In the genomic region with DNA sequence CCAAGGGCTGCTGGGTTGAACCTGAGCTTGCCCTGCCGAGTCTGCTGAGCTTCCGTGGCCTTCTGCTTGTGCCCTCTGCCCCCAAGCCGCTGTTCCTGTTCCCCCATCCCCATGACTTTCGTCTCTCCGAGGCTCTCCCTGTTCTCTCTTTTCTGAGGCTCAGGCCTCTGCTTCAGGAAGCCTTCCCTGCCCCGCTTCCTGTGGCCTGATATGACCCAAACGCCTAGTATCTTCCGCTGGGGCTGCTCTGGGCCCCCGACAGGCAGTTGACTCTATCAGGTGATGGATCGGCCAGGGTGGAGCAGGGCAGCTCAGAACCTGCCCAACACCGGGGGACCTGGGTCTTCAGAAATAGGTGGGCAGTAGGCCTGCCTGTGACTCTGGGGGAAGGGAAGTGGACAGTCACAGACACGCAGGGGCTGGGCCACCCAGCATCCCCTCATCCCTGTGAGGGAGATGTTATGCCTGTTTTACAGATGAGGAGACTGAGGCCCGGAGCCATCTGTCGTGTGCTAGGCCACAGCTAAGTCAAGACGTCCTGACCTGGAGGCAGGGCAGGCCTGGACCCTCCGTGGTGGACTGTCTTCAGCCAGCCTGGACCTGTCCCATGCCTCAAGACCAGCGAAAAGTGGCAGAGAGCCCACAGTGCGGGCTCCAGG, we compare ENCODE assay signal across 9 cellular contexts. TPM values are rescaled to one million over a fixed set of nuclear protein-coding genes. Genes with fewer than 3 reads are reported as not detected.
DNase-seq lines count a peak whose midpoint lies in the region; ATAC-seq and TF ChIP-seq lines count a peak whose summit lies in the region.
"Had no signal": no experiment of that assay in that cellular context is flagged by ENCODE, and none has a peak within 500 bp of the region (broad histone marks: within the 10 kb centered on the region; RNA-seq: fewer than 3 reads in every experiment).

No MANE protein-coding gene starts in this region.

- DNase-seq in HCT116 (ENCODE audit: low read depth, low spot score) (no peak), UCSD-AML1 (lab: John Stamatoyannopoulos, UW; ENCODE audit: unreplicated experiment) (peak; percentile 72), fibroblast of pulmonary artery (ENCODE audit: low read depth) (peak; percentile 23), HEK293T (ENCODE audit: extremely low spot score) (no peak), T-helper 9 cell (no peak), NCI-H187 (lab: John Stamatoyannopoulos, UW) (no peak)

- H3K9ac ChIP-seq in HCT116 (ENCODE audit: low read length) (peak overlapping the region; percentile 80), skeletal muscle tissue (ENCODE audit: low read depth in 1 of 3, low read length in 3 of 3) (peak overlapping the region; percentile 87 to 91 (median 90))

- H3K9me3 ChIP-seq in HCT116 (ENCODE audit: control insufficient read depth in 1 of 2, insufficient read depth in 1 of 2, low read depth in 1 of 2, low read length in 2 of 2) (no peaks in the 10 kb centered on the region), skeletal muscle tissue (ENCODE audit: control insufficient read depth in 3 of 3, low read length in 3 of 3) (no peaks in the 10 kb centered on the region)

- H4K20me1 ChIP-seq in HCT116 (ENCODE audit: insufficient read depth): no peaks in the 10 kb centered on the region

- H3K36me3 ChIP-seq in HCT116 (ENCODE audit: control insufficient read depth in 1 of 2, insufficient read depth in 2 of 2, low read length in 2 of 2): peaks cover 5 to 21% of the 10 kb centered on the region in 2 experiments; a peak in 2 of 4 replicates
- H3K36me3 ChIP-seq in skeletal muscle tissue (ENCODE audit: control insufficient read depth in 3 of 3, insufficient read depth in 3 of 3, low read length in 3 of 3): peaks cover 14 to 24% (median 20%) of the 10 kb centered on the region in 3 donors

- H3K79me2 ChIP-seq in HCT116 (ENCODE audit: insufficient read depth, low read length): peaks cover 8% of the 10 kb centered on the region; the same call in 1 of the 2 replicates

- no peak for TF ChIP-seq RAD21 in HCT116 (IDR thresholded peaks at IDR 0.05; ENCODE audit: low read depth)

- H3K9me2 ChIP-seq in HCT116 (ENCODE audit: insufficient read depth): no peaks in the 10 kb centered on the region

- H2AFZ ChIP-seq in HCT116 (ENCODE audit: low read depth, low read length, poor library complexity, severe bottlenecking): no peak overlapping the region

- RAD21 ChIA-PET in HCT116 (lab: Charles Lee; ENCODE audit: low non-redundant PET in 1 of 2, low total read pairs in 2 of 2, uncharacterized antibody in 2 of 2, unreplicated experiment in 2 of 2): no interaction called here

- H3K27me3 ChIP-seq in HCT116 (ENCODE audit: insufficient read depth, low read length) (no peaks in the 10 kb centered on the region), skeletal muscle tissue (ENCODE audit: control insufficient read depth in 3 of 3, insufficient read depth in 3 of 3, low read length in 3 of 3) (no peaks in the 10 kb centered on the region)

- H3K27ac ChIP-seq in HCT116 (ENCODE audit: low read depth, low read length): peak overlapping the region; percentile 95
- peak overlapping the region; percentile 96 for H3K27ac ChIP-seq in skeletal muscle tissue (ENCODE audit: low read depth, low read length)

- ATAC-seq in HCT116 (no peak), GM21619 (IDR thresholded peaks at IDR 0.05; ENCODE audit: unreplicated experiment) (no peak)

- BruUV-seq in HCT116 (replicated peaks; lab: Mats Ljungman, UMichigan): no TSS peak

- H3K4me3 ChIP-seq in HCT116 (replicated peaks in 1 of 2; ENCODE audit: low read depth in 1 of 2, low read length in 2 of 2) (peak overlapping the region; percentile 71 to 72), fibroblast of pulmonary artery (replicated peaks; ENCODE audit: low read depth, low read length) (peak overlapping the region; percentile 67), skeletal muscle tissue (ENCODE audit: low read length in 3 of 3) (peak overlapping the region; percentile 78 to 84 (median 80))

- POLR2A ChIA-PET in HCT116 (lab: Charles Lee) (interaction anchor here (0.7 to 3.9 kb wide), 10 partner anchors 11 to 49 kb away, joined by 3 to 29 read pairs (median 4); a partner anchor contains a TSS), HEK293T (lab: Yijun Ruan, JAX) (interaction anchor here (0.8 to 5.6 kb wide), 10 partner anchors 14 to 84 kb away, joined by 3 to 81 read pairs (median 14); a partner anchor contains a TSS)

- intact Hi-C loops in HCT116 (cut with micrococcal nuclease): no loop called here

- no peak for TF ChIP-seq POLR2A in HCT116 (IDR thresholded peaks at IDR 0.05; ENCODE audit: borderline replicate concordance, extremely low read depth, insufficient read depth, insufficient read length)

- H3K4me1 ChIP-seq in HCT116 (ENCODE audit: control insufficient read depth in 1 of 2, insufficient read depth in 2 of 2, low read length in 2 of 2) (peaks cover 18 to 31% of the 10 kb centered on the region in 2 experiments; a peak in 3 of 4 replicates), skeletal muscle tissue (ENCODE audit: control insufficient read depth in 3 of 3, insufficient read depth in 3 of 3, low read length in 3 of 3) (peaks cover 24 to 34% (median 32%) of the 10 kb centered on the region in 3 donors)

- CTCF ChIA-PET in HCT116 (lab: Charles Lee): interaction anchor here (0.7 to 2.5 kb wide), 5 partner anchors 16 to 87 kb away, joined by 3 to 11 read pairs (median 4); no protein-coding TSS in a partner anchor
- CTCF ChIA-PET in HEK293T (lab: Yijun Ruan, JAX): interaction anchor here (0.8 to 1.7 kb wide), 4 partner anchors 16 to 87 kb away, joined by 3 to 8 read pairs (median 4); a partner anchor contains a TSS

- TF ChIP-seq CTCF in HCT116 (IDR thresholded peaks at IDR 0.05 in 2 of 3, conservative IDR thresholded peaks at IDR 0.05 in 1 of 3; ENCODE audit: borderline replicate concordance in 1 of 3, insufficient read depth in 1 of 3, low read depth in 2 of 3, low read length in 2 of 3): no peak
- no peak for TF ChIP-seq CTCF in fibroblast of pulmonary artery (IDR thresholded peaks at IDR 0.05; ENCODE audit: low read length, missing control alignments)

- H3K4me2 ChIP-seq in HCT116 (ENCODE audit: low read length): peak overlapping the region; percentile 91

TF ChIP-seq in HCT116, 20 proteins besides CTCF, POLR2A, EP300 and RAD21 (continues in another document):
- no peak for TF ChIP-seq ZNF274 (IDR thresholded peaks at IDR 0.05; ENCODE audit: low read depth, low read length)
- no peak for TF ChIP-seq EZH2 (IDR thresholded peaks at IDR 0.05)
- TF ChIP-seq, protein P1, sequence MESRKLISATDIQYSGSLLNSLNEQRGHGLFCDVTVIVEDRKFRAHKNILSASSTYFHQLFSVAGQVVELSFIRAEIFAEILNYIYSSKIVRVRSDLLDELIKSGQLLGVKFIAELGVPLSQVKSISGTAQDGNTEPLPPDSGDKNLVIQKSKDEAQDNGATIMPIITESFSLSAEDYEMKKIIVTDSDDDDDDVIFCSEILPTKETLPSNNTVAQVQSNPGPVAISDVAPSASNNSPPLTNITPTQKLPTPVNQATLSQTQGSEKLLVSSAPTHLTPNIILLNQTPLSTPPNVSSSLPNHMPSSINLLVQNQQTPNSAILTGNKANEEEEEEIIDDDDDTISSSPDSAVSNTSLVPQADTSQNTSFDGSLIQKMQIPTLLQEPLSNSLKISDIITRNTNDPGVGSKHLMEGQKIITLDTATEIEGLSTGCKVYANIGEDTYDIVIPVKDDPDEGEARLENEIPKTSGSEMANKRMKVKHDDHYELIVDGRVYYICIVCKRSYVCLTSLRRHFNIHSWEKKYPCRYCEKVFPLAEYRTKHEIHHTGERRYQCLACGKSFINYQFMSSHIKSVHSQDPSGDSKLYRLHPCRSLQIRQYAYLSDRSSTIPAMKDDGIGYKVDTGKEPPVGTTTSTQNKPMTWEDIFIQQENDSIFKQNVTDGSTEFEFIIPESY (IDR thresholded peaks at IDR 0.05; ENCODE audit: extremely low read depth, insufficient replicate concordance, low read length): no peak
- TF ChIP-seq POLR2AphosphoS5 (IDR thresholded peaks at IDR 0.05; ENCODE audit: low read depth, low read length): no peak
- TF ChIP-seq, protein P2, sequence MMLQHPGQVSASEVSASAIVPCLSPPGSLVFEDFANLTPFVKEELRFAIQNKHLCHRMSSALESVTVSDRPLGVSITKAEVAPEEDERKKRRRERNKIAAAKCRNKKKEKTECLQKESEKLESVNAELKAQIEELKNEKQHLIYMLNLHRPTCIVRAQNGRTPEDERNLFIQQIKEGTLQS (IDR thresholded peaks at IDR 0.05): no peak
- no peak for TF ChIP-seq FOSL1 (IDR thresholded peaks at IDR 0.05; ENCODE audit: low read depth)

TF ChIP-seq in HEK293T, 16 proteins besides CTCF, POLR2A, EP300 and RAD21:
- TF ChIP-seq FOXK2 (IDR thresholded peaks at IDR 0.05) (no peak), HDGF (IDR thresholded peaks at IDR 0.05; ENCODE audit: borderline replicate concordance) (no peak)

RNA-seq across cellular contexts. Expression of a gene that starts 16.3 kb away (rescaled TPM):
- total RNA-seq in HCT116 (2021; ENCODE audit: unreplicated experiment): 51.9 TPM
- polyA plus RNA-seq in HCT116 (2012): 36.3 and 48.6 TPM in 2 replicates
- 23.5 TPM for total RNA-seq in skeletal muscle tissue

RNA-seq across cellular contexts. Expression of a gene that starts 16.8 kb away (rescaled TPM):
- total RNA-seq in HCT116 (2021; ENCODE audit: unreplicated experiment) (106 TPM), skeletal muscle tissue (9.4 TPM)
- 74.1 and 79.0 TPM in 2 replicates for polyA plus RNA-seq in HCT116 (2012)

RNA-seq across cellular contexts. Expression of a gene that starts 17.5 kb away (rescaled TPM):
- total RNA-seq in HCT116 (2021; ENCODE audit: unreplicated experiment) (24.4 TPM), skeletal muscle tissue (6.3 TPM)
- polyA plus RNA-seq in HCT116 (2012): 16.2 and 17.1 TPM in 2 replicates

RNA-seq across cellular contexts. Expression of a gene that starts 21.4 kb away (rescaled TPM):
- total RNA-seq in HCT116 (2021; ENCODE audit: unreplicated experiment): 332 TPM
- polyA plus RNA-seq in HCT116 (2012): 232 and 272 TPM in 2 replicates
- 95.0 TPM for total RNA-seq in skeletal muscle tissue

RNA-seq across cellular contexts. Expression of a gene that starts 22.9 kb away (rescaled TPM):
- total RNA-seq in HCT116 (2021; ENCODE audit: unreplicated experiment): not detected
- not detected in 2 replicates for polyA plus RNA-seq in HCT116 (2012)
- total RNA-seq in skeletal muscle tissue: not detected
- total RNA-seq: pulmonary artery endothelial cell had no signal

Comparison
In these comparisons a context has a peak if more than half of its experiments do, and no peak if none do; other contexts are left out.
1. DNase-seq: peak in UCSD-AML1 (single experiment) and fibroblast of pulmonary artery (single experiment); none in HCT116 (single experiment), HEK293T (single experiment), T-helper 9 cell (single experiment) and NCI-H187 (0 of 2).
2. RNA of a gene that starts 16.8 kb away (total RNA-seq): 106 TPM in HCT116 (single experiment); 9.4 TPM in skeletal muscle tissue (single experiment); every median in the first group is over 10 times any median in the second.
3. Peak in every context shown above with its lines, with median percentiles within 50 percentile points of each other: H3K4me3 ChIP-seq.